ENCODE assay signal across 1 cellular context in the genomic region with DNA sequence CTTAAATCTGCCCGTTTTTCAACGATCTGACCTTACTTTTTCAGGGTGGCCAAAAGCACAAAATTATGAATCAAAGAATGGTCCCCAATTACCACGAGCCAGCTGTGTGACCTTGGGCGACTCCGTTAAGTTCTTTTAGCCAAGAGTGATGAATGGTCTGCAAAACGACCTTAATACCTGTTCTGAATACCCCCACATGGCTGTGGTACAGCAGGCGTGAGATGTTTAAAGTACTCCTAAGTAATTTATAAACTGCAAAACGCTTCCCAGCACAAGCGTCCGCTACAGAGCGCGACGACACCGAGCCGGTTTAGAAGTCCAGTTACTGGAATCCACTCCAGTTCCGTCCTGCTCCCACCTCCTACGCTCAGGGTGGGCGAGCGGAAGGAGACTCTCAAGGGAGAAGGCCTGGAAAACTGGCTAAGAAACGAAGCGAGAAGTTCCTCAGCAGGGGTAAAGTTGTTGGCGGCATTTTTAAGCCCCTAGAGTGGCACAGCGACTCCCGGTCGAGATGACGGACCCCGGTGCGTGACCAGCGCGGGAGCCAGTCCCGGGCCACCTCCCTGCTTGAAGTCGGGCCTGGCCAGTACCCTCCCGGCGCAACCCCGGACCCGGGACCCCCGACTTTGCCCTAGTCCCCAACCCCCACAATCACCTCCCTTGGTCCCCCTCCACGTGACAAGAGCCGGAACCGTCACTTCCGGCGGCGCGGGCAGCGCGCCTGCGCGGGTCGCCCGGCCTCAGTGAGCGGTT.
TF ChIP-seq lines count a peak whose summit lies in the region.

No MANE protein-coding gene starts in this region.

TF ChIP-seq in HepG2, 621 proteins besides CTCF, POLR2A, EP300 and RAD21 (continued from another document and continues in another):
- TF ChIP-seq, protein P1, sequence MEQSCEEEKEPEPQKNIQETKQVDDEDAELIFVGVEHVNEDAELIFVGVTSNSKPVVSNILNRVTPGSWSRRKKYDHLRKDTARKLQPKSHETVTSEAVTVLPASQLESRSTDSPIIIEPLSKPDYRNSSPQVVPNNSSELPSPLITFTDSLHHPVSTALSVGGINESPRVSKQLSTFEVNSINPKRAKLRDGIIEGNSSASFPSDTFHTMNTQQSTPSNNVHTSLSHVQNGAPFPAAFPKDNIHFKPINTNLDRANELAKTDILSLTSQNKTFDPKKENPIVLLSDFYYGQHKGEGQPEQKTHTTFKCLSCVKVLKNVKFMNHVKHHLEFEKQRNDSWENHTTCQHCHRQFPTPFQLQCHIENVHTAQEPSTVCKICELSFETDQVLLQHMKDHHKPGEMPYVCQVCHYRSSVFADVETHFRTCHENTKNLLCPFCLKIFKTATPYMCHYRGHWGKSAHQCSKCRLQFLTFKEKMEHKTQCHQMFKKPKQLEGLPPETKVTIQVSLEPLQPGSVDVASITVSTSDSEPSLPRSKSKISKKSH (CRISPR knock-in tag; IDR thresholded peaks at IDR 0.05; ENCODE audit: borderline replicate concordance), result peak; percentile 43; the same call in 1 of the 2 replicates
- TF ChIP-seq IKZF4 (CRISPR knock-in tag; IDR thresholded peaks at IDR 0.05; ENCODE audit: borderline replicate concordance, low read depth, not compliant biosample characterization) (no peak), NBN (conservative IDR thresholded peaks at IDR 0.05) (no peak), ZNF563 (CRISPR knock-in tag; IDR thresholded peaks at IDR 0.05) (peak; percentile 56; the same call in 1 of the 2 replicates), FOXO1 (CRISPR knock-in tag; IDR thresholded peaks at IDR 0.05) (no peak), ZNF781 (CRISPR knock-in tag; IDR thresholded peaks at IDR 0.05; ENCODE audit: borderline replicate concordance, not compliant biosample characterization) (peak; percentile 82), ZKSCAN1 (IDR thresholded peaks at IDR 0.05; ENCODE audit: low read length) (no peak), MYC (CRISPR knock-in tag; IDR thresholded peaks at IDR 0.05; ENCODE audit: borderline replicate concordance) (peak; percentile 70), ZNF432 (CRISPR knock-in tag; IDR thresholded peaks at IDR 0.05; ENCODE audit: borderline replicate concordance) (no peak), NRL (CRISPR knock-in tag; IDR thresholded peaks at IDR 0.05; ENCODE audit: borderline replicate concordance) (peak; percentile 82), RBFOX2 (IDR thresholded peaks at IDR 0.05; ENCODE audit: low read depth, low read length) (peak; percentile 89; the same call in 1 of the 2 replicates), SAFB2 (CRISPR knock-in tag; IDR thresholded peaks at IDR 0.05; ENCODE audit: borderline replicate concordance, low read depth) (no peak), ZNF703 (CRISPR knock-in tag; IDR thresholded peaks at IDR 0.05; ENCODE audit: borderline replicate concordance) (0 out of 2 replicates have a peak, but pooled peaks have one; percentile 28), PAWR (CRISPR knock-in tag; IDR thresholded peaks at IDR 0.05; ENCODE audit: borderline replicate concordance) (no peak), ZNF614 (CRISPR knock-in tag; IDR thresholded peaks at IDR 0.05; ENCODE audit: borderline replicate concordance) (no peak)
- TF ChIP-seq, protein P2, sequence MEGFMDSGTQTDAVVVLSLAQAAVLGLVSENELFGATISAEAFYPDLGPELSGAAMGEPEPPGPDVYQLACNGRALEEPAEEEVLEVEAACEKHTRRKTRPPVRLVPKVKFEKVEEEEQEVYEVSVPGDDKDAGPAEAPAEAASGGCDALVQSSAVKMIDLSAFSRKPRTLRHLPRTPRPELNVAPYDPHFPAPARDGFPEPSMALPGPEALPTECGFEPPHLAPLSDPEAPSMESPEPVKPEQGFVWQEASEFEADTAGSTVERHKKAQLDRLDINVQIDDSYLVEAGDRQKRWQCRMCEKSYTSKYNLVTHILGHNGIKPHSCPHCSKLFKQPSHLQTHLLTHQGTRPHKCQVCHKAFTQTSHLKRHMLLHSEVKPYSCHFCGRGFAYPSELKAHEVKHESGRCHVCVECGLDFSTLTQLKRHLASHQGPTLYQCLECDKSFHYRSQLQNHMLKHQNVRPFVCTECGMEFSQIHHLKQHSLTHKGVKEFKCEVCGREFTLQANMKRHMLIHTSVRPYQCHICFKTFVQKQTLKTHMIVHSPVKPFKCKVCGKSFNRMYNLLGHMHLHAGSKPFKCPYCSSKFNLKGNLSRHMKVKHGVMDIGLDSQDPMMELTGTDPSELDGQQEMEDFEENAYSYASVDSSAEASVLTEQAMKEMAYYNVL (CRISPR knock-in tag; IDR thresholded peaks at IDR 0.05; ENCODE audit: borderline replicate concordance), result no peak
- TF ChIP-seq, protein P3, sequence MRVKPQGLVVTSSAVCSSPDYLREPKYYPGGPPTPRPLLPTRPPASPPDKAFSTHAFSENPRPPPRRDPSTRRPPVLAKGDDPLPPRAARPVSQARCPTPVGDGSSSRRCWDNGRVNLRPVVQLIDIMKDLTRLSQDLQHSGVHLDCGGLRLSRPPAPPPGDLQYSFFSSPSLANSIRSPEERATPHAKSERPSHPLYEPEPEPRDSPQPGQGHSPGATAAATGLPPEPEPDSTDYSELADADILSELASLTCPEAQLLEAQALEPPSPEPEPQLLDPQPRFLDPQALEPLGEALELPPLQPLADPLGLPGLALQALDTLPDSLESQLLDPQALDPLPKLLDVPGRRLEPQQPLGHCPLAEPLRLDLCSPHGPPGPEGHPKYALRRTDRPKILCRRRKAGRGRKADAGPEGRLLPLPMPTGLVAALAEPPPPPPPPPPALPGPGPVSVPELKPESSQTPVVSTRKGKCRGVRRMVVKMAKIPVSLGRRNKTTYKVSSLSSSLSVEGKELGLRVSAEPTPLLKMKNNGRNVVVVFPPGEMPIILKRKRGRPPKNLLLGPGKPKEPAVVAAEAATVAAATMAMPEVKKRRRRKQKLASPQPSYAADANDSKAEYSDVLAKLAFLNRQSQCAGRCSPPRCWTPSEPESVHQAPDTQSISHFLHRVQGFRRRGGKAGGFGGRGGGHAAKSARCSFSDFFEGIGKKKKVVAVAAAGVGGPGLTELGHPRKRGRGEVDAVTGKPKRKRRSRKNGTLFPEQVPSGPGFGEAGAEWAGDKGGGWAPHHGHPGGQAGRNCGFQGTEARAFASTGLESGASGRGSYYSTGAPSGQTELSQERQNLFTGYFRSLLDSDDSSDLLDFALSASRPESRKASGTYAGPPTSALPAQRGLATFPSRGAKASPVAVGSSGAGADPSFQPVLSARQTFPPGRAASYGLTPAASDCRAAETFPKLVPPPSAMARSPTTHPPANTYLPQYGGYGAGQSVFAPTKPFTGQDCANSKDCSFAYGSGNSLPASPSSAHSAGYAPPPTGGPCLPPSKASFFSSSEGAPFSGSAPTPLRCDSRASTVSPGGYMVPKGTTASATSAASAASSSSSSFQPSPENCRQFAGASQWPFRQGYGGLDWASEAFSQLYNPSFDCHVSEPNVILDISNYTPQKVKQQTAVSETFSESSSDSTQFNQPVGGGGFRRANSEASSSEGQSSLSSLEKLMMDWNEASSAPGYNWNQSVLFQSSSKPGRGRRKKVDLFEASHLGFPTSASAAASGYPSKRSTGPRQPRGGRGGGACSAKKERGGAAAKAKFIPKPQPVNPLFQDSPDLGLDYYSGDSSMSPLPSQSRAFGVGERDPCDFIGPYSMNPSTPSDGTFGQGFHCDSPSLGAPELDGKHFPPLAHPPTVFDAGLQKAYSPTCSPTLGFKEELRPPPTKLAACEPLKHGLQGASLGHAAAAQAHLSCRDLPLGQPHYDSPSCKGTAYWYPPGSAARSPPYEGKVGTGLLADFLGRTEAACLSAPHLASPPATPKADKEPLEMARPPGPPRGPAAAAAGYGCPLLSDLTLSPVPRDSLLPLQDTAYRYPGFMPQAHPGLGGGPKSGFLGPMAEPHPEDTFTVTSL (CRISPR knock-in tag; IDR thresholded peaks at IDR 0.05; ENCODE audit: borderline replicate concordance), result peak; percentile 32; the same call in 1 of the 2 replicates
- TF ChIP-seq, protein P4, sequence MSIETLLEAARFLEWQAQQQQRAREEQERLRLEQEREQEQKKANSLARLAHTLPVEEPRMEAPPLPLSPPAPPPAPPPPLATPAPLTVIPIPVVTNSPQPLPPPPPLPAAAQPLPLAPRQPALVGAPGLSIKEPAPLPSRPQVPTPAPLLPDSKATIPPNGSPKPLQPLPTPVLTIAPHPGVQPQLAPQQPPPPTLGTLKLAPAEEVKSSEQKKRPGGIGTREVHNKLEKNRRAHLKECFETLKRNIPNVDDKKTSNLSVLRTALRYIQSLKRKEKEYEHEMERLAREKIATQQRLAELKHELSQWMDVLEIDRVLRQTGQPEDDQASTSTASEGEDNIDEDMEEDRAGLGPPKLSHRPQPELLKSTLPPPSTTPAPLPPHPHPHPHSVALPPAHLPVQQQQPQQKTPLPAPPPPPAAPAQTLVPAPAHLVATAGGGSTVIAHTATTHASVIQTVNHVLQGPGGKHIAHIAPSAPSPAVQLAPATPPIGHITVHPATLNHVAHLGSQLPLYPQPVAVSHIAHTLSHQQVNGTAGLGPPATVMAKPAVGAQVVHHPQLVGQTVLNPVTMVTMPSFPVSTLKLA (IDR thresholded peaks at IDR 0.05), result 0 out of 2 replicates have a peak, but pooled peaks have one; percentile 22
- TF ChIP-seq, protein P5, sequence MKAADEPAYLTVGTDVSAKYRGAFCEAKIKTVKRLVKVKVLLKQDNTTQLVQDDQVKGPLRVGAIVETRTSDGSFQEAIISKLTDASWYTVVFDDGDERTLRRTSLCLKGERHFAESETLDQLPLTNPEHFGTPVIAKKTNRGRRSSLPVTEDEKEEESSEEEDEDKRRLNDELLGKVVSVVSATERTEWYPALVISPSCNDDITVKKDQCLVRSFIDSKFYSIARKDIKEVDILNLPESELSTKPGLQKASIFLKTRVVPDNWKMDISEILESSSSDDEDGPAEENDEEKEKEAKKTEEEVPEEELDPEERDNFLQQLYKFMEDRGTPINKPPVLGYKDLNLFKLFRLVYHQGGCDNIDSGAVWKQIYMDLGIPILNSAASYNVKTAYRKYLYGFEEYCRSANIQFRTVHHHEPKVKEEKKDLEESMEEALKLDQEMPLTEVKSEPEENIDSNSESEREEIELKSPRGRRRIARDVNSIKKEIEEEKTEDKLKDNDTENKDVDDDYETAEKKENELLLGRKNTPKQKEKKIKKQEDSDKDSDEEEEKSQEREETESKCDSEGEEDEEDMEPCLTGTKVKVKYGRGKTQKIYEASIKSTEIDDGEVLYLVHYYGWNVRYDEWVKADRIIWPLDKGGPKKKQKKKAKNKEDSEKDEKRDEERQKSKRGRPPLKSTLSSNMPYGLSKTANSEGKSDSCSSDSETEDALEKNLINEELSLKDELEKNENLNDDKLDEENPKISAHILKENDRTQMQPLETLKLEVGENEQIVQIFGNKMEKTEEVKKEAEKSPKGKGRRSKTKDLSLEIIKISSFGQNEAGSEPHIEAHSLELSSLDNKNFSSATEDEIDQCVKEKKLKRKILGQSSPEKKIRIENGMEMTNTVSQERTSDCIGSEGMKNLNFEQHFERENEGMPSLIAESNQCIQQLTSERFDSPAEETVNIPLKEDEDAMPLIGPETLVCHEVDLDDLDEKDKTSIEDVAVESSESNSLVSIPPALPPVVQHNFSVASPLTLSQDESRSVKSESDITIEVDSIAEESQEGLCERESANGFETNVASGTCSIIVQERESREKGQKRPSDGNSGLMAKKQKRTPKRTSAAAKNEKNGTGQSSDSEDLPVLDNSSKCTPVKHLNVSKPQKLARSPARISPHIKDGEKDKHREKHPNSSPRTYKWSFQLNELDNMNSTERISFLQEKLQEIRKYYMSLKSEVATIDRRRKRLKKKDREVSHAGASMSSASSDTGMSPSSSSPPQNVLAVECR (CRISPR knock-in tag; IDR thresholded peaks at IDR 0.05; ENCODE audit: borderline replicate concordance), result peak; percentile 82; the same call in 1 of the 2 replicates
- TF ChIP-seq, protein P6, sequence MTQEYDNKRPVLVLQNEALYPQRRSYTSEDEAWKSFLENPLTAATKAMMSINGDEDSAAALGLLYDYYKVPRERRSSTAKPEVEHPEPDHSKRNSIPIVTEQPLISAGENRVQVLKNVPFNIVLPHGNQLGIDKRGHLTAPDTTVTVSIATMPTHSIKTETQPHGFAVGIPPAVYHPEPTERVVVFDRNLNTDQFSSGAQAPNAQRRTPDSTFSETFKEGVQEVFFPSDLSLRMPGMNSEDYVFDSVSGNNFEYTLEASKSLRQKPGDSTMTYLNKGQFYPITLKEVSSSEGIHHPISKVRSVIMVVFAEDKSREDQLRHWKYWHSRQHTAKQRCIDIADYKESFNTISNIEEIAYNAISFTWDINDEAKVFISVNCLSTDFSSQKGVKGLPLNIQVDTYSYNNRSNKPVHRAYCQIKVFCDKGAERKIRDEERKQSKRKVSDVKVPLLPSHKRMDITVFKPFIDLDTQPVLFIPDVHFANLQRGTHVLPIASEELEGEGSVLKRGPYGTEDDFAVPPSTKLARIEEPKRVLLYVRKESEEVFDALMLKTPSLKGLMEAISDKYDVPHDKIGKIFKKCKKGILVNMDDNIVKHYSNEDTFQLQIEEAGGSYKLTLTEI (CRISPR knock-in tag; conservative IDR thresholded peaks at IDR 0.05), result no peak
- TF ChIP-seq, protein P7, sequence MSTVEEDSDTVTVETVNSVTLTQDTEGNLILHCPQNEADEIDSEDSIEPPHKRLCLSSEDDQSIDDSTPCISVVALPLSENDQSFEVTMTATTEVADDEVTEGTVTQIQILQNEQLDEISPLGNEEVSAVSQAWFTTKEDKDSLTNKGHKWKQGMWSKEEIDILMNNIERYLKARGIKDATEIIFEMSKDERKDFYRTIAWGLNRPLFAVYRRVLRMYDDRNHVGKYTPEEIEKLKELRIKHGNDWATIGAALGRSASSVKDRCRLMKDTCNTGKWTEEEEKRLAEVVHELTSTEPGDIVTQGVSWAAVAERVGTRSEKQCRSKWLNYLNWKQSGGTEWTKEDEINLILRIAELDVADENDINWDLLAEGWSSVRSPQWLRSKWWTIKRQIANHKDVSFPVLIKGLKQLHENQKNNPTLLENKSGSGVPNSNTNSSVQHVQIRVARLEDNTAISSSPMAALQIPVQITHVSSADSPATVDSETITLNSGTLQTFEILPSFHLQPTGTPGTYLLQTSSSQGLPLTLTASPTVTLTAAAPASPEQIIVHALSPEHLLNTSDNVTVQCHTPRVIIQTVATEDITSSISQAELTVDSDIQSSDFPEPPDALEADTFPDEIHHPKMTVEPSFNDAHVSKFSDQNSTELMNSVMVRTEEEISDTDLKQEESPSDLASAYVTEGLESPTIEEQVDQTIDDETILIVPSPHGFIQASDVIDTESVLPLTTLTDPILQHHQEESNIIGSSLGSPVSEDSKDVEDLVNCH (CRISPR knock-in tag; IDR thresholded peaks at IDR 0.05), result no peak
